Comparison of ENCODE assay signal across 12 cellular contexts in genomic region chr1:23854568-23854967, GRCh38. TPM values are rescaled to one million over a fixed set of nuclear protein-coding genes. Genes with fewer than 3 reads are reported as not detected.
DNase-seq lines count a peak whose midpoint lies in the region; ATAC-seq and TF ChIP-seq lines count a peak whose summit lies in the region.
"Had no signal": no experiment of that assay in that cellular context is flagged by ENCODE, and none has a peak within 500 bp of the region (broad histone marks: within the 10 kb centered on the region; RNA-seq: fewer than 3 reads in every experiment).

No MANE protein-coding gene starts in this region.

- no peaks in the 10 kb centered on the region for H3F3A ChIP-seq in PC-3 (ENCODE audit: low read length, unreplicated experiment)

- no TSS peak for BruUV-seq in PC-3 (replicated peaks; lab: Mats Ljungman, UMichigan)

- H2AFZ ChIP-seq in PC-3 (ENCODE audit: low read length) = no peak overlapping the region

- DNase-seq in BJ (ENCODE audit: low read depth) (no peak), GM12865 (ENCODE audit: low read depth) (peak; percentile 21), PC-3 (no peak), fibroblast of mammary gland (ENCODE audit: low read depth) (peak; percentile 8), dedifferentiated amniotic fluid mesenchymal stem cell (ENCODE audit: extremely low spot score) (no peak)
- DNase-seq in stimulated activated CD4-positive, alpha-beta T cell treated with anti-CD3 and anti-CD28 coated beads, Interleukin-4, amount 100 ng/mL, for 1 hour = no peak
- DNase-seq: activated T-cell treated with anti-CD3 and anti-CD28 coated beads, Interleukin-2, amount 50 U/mL, for 72 hours; NCI-H146; stimulated activated CD8-positive, alpha-beta memory T cell treated with anti-CD3 and anti-CD28 coated beads, Interleukin-4, amount 100 ng/mL, for 48 hours had no signal

- no peak overlapping the region for H3K4me2 ChIP-seq in PC-3 (ENCODE audit: low read length)

- H3K9ac ChIP-seq in PC-3 (ENCODE audit: low read length) = no peak overlapping the region

- H3K4me1 ChIP-seq in PC-3 (ENCODE audit: insufficient read depth, low read length) = no peaks in the 10 kb centered on the region

- POLR2A ChIA-PET in BJ (lab: Charles Lee) = no interaction called here
- POLR2A ChIA-PET in PC-3 (lab: Charles Lee; ENCODE audit: unreplicated experiment) = no interaction called here

- 0 out of 2 replicates have a peak, but pooled peaks cover 1% of the 10 kb centered on the region for H3K36me3 ChIP-seq in BJ (ENCODE audit: control insufficient read depth, insufficient read depth, low read length)
- peaks cover 4% of the 10 kb centered on the region; the same call in 1 of the 2 replicates for H3K36me3 ChIP-seq in PC-3 (ENCODE audit: low read depth, low read length)

- intact Hi-C loops in PC-3 (cut with micrococcal nuclease) = loop anchor here (1.0 kb wide), 1 partner anchor 82 kb away; no protein-coding TSS in a partner anchor

- H3K4me3 ChIP-seq in BJ (ENCODE audit: low read depth, low read length) = no peak overlapping the region
- H3K4me3 ChIP-seq in GM12865 (ENCODE audit: low read depth, low read length) = no peak overlapping the region
- H3K4me3 ChIP-seq in PC-3 (ENCODE audit: low read length) = no peak overlapping the region
- no peak overlapping the region for H3K4me3 ChIP-seq in fibroblast of mammary gland (ENCODE audit: control insufficient read depth, low read depth, low read length)

- ATAC-seq in PC-3 (no peak), GM19397 (IDR thresholded peaks at IDR 0.05; ENCODE audit: unreplicated experiment) (no peak), GM18498 (IDR thresholded peaks at IDR 0.05; ENCODE audit: unreplicated experiment) (no peak)
- ATAC-seq: activated T-cell treated with anti-CD3 and anti-CD28 coated beads, Interleukin-2, amount 50 U/mL, for 72 hours; T-cell had no signal

- H3K9me2 ChIP-seq in PC-3 (replicated peaks; ENCODE audit: low read length) = no peaks in the 10 kb centered on the region

- CTCF ChIA-PET in BJ (lab: Yijun Ruan, JAX) = interaction anchor here (0.6 to 1.7 kb wide), 5 partner anchors 10 to 84 kb away, joined by 3 to 15 read pairs (median 7); no protein-coding TSS in a partner anchor
- CTCF ChIA-PET in PC-3 (lab: Charles Lee) = no interaction called here

- TF ChIP-seq CTCF in BJ (IDR thresholded peaks at IDR 0.05; ENCODE audit: insufficient read depth, low read depth, low read length) (peak; percentile 30), GM12865 (IDR thresholded peaks at IDR 0.05; ENCODE audit: insufficient read depth, low read depth, low read length, missing control alignments) (peak; percentile 18), PC-3 (conservative IDR thresholded peaks at IDR 0.05; ENCODE audit: low read depth, low read length) (peak; percentile 54; the same call in 1 of the 2 replicates), fibroblast of mammary gland (conservative IDR thresholded peaks at IDR 0.05; ENCODE audit: control insufficient read depth, insufficient read depth, low read depth, low read length) (peak; percentile 23)

- no peaks in the 10 kb centered on the region for H3K79me2 ChIP-seq in PC-3 (ENCODE audit: low read length)

- H3K27ac ChIP-seq in PC-3 (ENCODE audit: low read length) = no peak overlapping the region

- no peaks in the 10 kb centered on the region for H3K27me3 ChIP-seq in BJ (ENCODE audit: control insufficient read depth, insufficient read depth, low read length)
- no peaks in the 10 kb centered on the region for H3K27me3 ChIP-seq in PC-3 (ENCODE audit: low read length)

- no peaks in the 10 kb centered on the region for H3K9me3 ChIP-seq in PC-3 (ENCODE audit: low read length)

- H4K20me1 ChIP-seq in PC-3 (ENCODE audit: low read length) = no peaks in the 10 kb centered on the region

RNA-seq across cellular contexts. Expression of gene FUCA1, which starts 13.5 kb away (rescaled TPM):
- polyA plus RNA-seq in BJ (2011; rRNA removed) = 12.5 and 22.8 TPM in 2 replicates
- 4.0 and 4.5 TPM in 2 replicates for polyA minus RNA-seq in BJ (2011; rRNA and poly(A)+ RNA removed)
- 20.3 and 23.4 TPM in 2 replicates for total RNA-seq in PC-3 (2014; rRNA removed)

RNA-seq across cellular contexts. Expression of gene HMGCL, which starts 29.3 kb away (rescaled TPM):
- polyA plus RNA-seq in BJ (2011; rRNA removed) = 38.4 and 41.7 TPM in 2 replicates
- polyA minus RNA-seq in BJ (2011; rRNA and poly(A)+ RNA removed) = 13.9 and 19.1 TPM in 2 replicates
- 28.2 and 30.8 TPM in 2 replicates for total RNA-seq in PC-3 (2014; rRNA removed)

RNA-seq across cellular contexts. Expression of gene GALE, which starts 54.0 kb away (rescaled TPM):
- polyA plus RNA-seq in BJ (2011; rRNA removed) = 23.8 and 36.1 TPM in 2 replicates
- polyA minus RNA-seq in BJ (2011; rRNA and poly(A)+ RNA removed) = 10.5 and 17.6 TPM in 2 replicates
- total RNA-seq in PC-3 (2014; rRNA removed) = 86.0 and 86.4 TPM in 2 replicates

RNA-seq across cellular contexts. Expression of gene CNR2, which starts 58.6 kb away (rescaled TPM):
- not detected in 2 replicates for polyA plus RNA-seq in BJ (2011; rRNA removed)
- not detected in 2 replicates for polyA minus RNA-seq in BJ (2011; rRNA and poly(A)+ RNA removed)
- not detected in 2 replicates for total RNA-seq in PC-3 (2014; rRNA removed)

Comparison
In these comparisons a context has a peak if more than half of its experiments do, and no peak if none do; other contexts are left out.
1. DNase-seq: peak in GM12865 (single experiment) and fibroblast of mammary gland (single experiment); none in BJ (single experiment), PC-3 (single experiment), stimulated activated CD4-positive, alpha-beta T cell treated with anti-CD3 and anti-CD28 coated beads, Interleukin-4, amount 100 ng/mL, for 1 hour (single experiment) and dedifferentiated amniotic fluid mesenchymal stem cell (single experiment).
2. Peak in every context shown above with its lines, with median percentiles within 50 percentile points of each other: CTCF ChIP-seq.